ENCODE assay signal across 19 cellular contexts in the genomic region with DNA sequence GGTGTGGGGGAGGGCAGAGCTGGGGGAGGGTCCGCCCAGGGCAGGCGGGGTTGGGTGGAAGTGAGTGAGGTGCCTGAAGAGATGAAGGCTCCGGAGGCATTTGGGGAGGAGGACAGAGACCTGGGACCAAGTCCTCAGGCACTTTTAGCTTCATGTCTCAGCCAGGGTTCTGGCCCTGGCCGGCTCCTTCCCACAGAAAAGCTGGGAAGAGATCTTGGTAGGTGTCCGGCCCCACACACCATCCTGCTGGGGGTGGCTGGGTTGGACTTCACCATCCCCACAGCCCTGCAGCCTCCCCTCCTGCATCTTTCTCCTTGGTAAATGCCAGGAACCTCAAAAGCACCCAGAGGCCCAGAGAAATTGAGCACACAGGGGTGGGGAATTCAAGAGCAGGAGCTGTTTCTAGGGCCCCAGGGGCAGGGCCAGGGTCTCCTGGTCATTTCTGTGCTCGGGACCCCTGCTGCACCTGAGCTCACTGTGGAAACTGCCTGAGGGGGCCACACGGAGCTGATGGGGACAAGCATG.
A peak's percentile ranks its signal among the peaks of the same experiment; 100 is the strongest.
DNase-seq lines count a peak whose midpoint lies in the region; ATAC-seq and TF ChIP-seq lines count a peak whose summit lies in the region.
"Had no signal": no experiment of that assay in that cellular context is flagged by ENCODE, and none has a peak within 500 bp of the region (broad histone marks: within the 10 kb centered on the region; RNA-seq: fewer than 3 reads in every experiment).

No MANE protein-coding gene starts in this region.

- H3K36me3 ChIP-seq in right atrium auricular region (no peaks in the 10 kb centered on the region), RWPE2 (ENCODE audit: low read depth) (no peaks in the 10 kb centered on the region)
- H3K36me3 ChIP-seq: heart left ventricle, SJSA1 had no signal

- DNase-seq in Right ventricle myocardium inferior (ENCODE audit: missing footprints) (peak; percentile 50), right atrium auricular region (ENCODE audit: low spot score) (no peak), RWPE2 (ENCODE audit: low spot score) (peak; percentile 77), islet precursor cell (peak; percentile 42), type B pancreatic cell (ENCODE audit: extremely low spot score, unreplicated experiment) (peak; percentile 47), Ammon's horn (ENCODE audit: low spot score) (no peak)
- DNase-seq: ACHN; activated T-cell treated with anti-CD3 and anti-CD28 coated beads, Interleukin-2, amount 50 U/mL, for 48 hours; CD8-positive, alpha-beta T cell; cortex of kidney; NCI-H1694 treated with DMSO at 0.1 percent for 48 hours; NCI-H2227 treated with DMSO at 0.1 percent for 48 hours; NCI-H774 had no signal

- H3K27me3 ChIP-seq in right atrium auricular region (peaks cover 0 to 4% of the 10 kb centered on the region in 2 donors), RWPE2 (ENCODE audit: insufficient read depth, poor library complexity, severe bottlenecking) (peaks cover 24% of the 10 kb centered on the region)

- no peaks in the 10 kb centered on the region for H3K4me1 Mint-ChIP-seq in type B pancreatic cell (ENCODE audit: unreplicated experiment)

- no peaks in the 10 kb centered on the region for H3K9me3 Mint-ChIP-seq in type B pancreatic cell
- H3K9me3 Mint-ChIP-seq: CD8-positive, alpha-beta T cell had no signal

- intact Hi-C loops in Right ventricle myocardium inferior (cut with DNase I), result no loop called here

- ATAC-seq in Right ventricle myocardium inferior (no peak), RWPE2 (ENCODE audit: low read depth) (peak; percentile 11; the same call in 1 of the 3 replicates), GM21825 (IDR thresholded peaks at IDR 0.05; ENCODE audit: unreplicated experiment) (no peak), GM19467 (IDR thresholded peaks at IDR 0.05; ENCODE audit: unreplicated experiment) (no peak)
- ATAC-seq: body of pancreas; CD8-positive, alpha-beta T cell; GM12878; heart left ventricle had no signal

- H3K27me3 Mint-ChIP-seq in type B pancreatic cell, result peaks cover 32% of the 10 kb centered on the region

- TF ChIP-seq CTCF in right atrium auricular region (IDR thresholded peaks at IDR 0.05), result no peak
- no peak for TF ChIP-seq CTCF in RWPE2 (IDR thresholded peaks at IDR 0.05; ENCODE audit: poor library complexity, severe bottlenecking)
- no peak for TF ChIP-seq CTCF in type B pancreatic cell (conservative IDR thresholded peaks at IDR 0.05)

- H3K27ac ChIP-seq in right atrium auricular region, result no peak overlapping the region
- no peak overlapping the region for H3K27ac ChIP-seq in RWPE2 (ENCODE audit: poor library complexity, severe bottlenecking)
- H3K27ac ChIP-seq: body of pancreas, heart left ventricle, SJSA1 had no signal

- no peak overlapping the region for H3K27ac Mint-ChIP-seq in type B pancreatic cell
- H3K27ac Mint-ChIP-seq: CD8-positive, alpha-beta T cell had no signal

- H3K4me1 ChIP-seq in right atrium auricular region (peaks cover 0 to 15% of the 10 kb centered on the region in 2 donors), RWPE2 (ENCODE audit: insufficient read depth, poor library complexity, severe bottlenecking) (no peaks in the 10 kb centered on the region)

- H3K9me3 ChIP-seq in right atrium auricular region (no peaks in the 10 kb centered on the region), RWPE2 (ENCODE audit: severe bottlenecking) (no peaks in the 10 kb centered on the region)
- H3K9me3 ChIP-seq: body of pancreas, heart left ventricle had no signal

- H3K4me3 Mint-ChIP-seq in type B pancreatic cell, result no peak overlapping the region
- H3K4me3 Mint-ChIP-seq: CD8-positive, alpha-beta T cell had no signal

- H3K4me3 ChIP-seq in right atrium auricular region (no peak overlapping the region), RWPE2 (ENCODE audit: severe bottlenecking) (no peak overlapping the region)
- H3K4me3 ChIP-seq: body of pancreas, GM12878, heart left ventricle, SJSA1 had no signal

- H3K36me3 Mint-ChIP-seq in type B pancreatic cell, result no peaks in the 10 kb centered on the region

Comparison
In these comparisons a context has a peak if more than half of its experiments do, and no peak if none do; other contexts are left out.
1. DNase-seq: peak in Right ventricle myocardium inferior (single experiment), RWPE2 (single experiment), islet precursor cell (single experiment) and type B pancreatic cell (single experiment); none in right atrium auricular region (single experiment) and Ammon's horn (single experiment).